In the genomic region with DNA sequence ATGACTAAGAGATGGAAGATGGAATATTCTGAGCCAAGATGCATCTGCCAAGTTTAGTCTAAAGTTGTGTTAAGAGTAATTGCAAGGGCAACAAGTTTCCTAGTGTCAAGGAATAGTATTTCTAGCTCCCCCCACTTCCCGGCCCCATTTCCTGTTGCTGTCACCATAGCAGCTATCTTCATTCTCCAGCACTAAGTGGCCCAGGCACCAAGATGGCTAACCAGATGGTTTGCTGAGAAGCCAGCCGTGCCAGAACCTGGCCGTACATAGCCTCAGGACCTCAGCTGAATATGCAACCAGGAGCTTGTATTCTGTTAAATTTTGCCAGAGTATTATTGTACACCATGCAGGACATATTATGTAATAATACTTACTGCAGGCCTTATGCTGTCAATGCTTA, we compare ENCODE assay signal across 1 cellular context.
TF ChIP-seq lines count a peak whose summit lies in the region.

No MANE protein-coding gene starts in this region.

TF ChIP-seq in HepG2, 621 proteins besides CTCF, POLR2A, EP300 and RAD21 (continued from another document):
- TF ChIP-seq, protein P1, sequence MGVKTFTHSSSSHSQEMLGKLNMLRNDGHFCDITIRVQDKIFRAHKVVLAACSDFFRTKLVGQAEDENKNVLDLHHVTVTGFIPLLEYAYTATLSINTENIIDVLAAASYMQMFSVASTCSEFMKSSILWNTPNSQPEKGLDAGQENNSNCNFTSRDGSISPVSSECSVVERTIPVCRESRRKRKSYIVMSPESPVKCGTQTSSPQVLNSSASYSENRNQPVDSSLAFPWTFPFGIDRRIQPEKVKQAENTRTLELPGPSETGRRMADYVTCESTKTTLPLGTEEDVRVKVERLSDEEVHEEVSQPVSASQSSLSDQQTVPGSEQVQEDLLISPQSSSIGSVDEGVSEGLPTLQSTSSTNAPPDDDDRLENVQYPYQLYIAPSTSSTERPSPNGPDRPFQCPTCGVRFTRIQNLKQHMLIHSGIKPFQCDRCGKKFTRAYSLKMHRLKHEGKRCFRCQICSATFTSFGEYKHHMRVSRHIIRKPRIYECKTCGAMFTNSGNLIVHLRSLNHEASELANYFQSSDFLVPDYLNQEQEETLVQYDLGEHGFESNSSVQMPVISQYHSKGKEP (CRISPR knock-in tag; IDR thresholded peaks at IDR 0.05) = no peak
- TF ChIP-seq U2AF1 (optimal IDR thresholded peaks at IDR 0.05; ENCODE audit: low read depth, low read length) = no peak
- TF ChIP-seq SP140L (CRISPR knock-in tag; IDR thresholded peaks at IDR 0.05; ENCODE audit: borderline replicate concordance) = no peak
- TF ChIP-seq HNRNPK (IDR thresholded peaks at IDR 0.05; ENCODE audit: low read depth, low read length, poor library complexity, severe bottlenecking) = no peak
- no peak for TF ChIP-seq ATRX (CRISPR knock-in tag; IDR thresholded peaks at IDR 0.05; ENCODE audit: borderline replicate concordance)
- TF ChIP-seq, protein P2, sequence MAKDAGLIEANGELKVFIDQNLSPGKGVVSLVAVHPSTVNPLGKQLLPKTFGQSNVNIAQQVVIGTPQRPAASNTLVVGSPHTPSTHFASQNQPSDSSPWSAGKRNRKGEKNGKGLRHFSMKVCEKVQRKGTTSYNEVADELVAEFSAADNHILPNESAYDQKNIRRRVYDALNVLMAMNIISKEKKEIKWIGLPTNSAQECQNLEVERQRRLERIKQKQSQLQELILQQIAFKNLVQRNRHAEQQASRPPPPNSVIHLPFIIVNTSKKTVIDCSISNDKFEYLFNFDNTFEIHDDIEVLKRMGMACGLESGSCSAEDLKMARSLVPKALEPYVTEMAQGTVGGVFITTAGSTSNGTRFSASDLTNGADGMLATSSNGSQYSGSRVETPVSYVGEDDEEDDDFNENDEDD (CRISPR knock-in tag; IDR thresholded peaks at IDR 0.05; ENCODE audit: borderline replicate concordance) = no peak
- no peak for TF ChIP-seq MTA1 (CRISPR knock-in tag; IDR thresholded peaks at IDR 0.05; ENCODE audit: borderline replicate concordance)
- no peak for TF ChIP-seq NR2F6 (IDR thresholded peaks at IDR 0.05)
- no peak for TF ChIP-seq NR2F6 (CRISPR knock-in tag; IDR thresholded peaks at IDR 0.05)
- no peak for TF ChIP-seq ESRRA (CRISPR knock-in tag; IDR thresholded peaks at IDR 0.05; ENCODE audit: low read depth)
- no peak for TF ChIP-seq TCF7L2 (IDR thresholded peaks at IDR 0.05; ENCODE audit: low read depth, low read length)
- no peak for TF ChIP-seq SIN3A (IDR thresholded peaks at IDR 0.05; ENCODE audit: borderline replicate concordance, low read depth, low read length)
- no peak for TF ChIP-seq ELF4 (CRISPR knock-in tag; IDR thresholded peaks at IDR 0.05; ENCODE audit: borderline replicate concordance)
- TF ChIP-seq ZNF792 (CRISPR knock-in tag; IDR thresholded peaks at IDR 0.05) = no peak
TF ChIP-seq in HepG2: peak in this region for 0.
